Comparison of ENCODE assay signal across 13 cellular contexts in the genomic region with DNA sequence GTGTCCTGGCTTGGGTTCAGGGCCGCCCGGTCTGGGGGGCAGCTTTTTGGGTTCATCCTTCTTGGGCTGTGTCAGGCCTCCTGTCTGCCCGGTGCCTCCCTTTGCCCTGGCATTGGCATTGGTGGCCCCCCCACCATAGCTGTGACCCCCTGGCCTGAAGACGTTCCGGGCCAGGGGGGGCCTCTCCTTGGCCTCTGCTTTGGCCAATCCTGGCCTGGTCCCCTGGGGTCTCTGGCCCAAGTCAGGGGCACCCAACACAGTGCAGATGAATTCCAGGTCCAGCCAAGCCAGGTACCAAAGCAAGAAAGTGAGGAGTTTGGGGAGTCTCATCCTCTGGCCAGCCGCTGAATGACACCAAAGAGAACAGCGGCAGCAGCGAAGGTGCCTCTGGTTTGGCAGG. TPM values are rescaled to one million over a fixed set of nuclear protein-coding genes. Genes with fewer than 3 reads are reported as not detected.
DNase-seq lines count a peak whose midpoint lies in the region; ATAC-seq and TF ChIP-seq lines count a peak whose summit lies in the region.
"Had no signal": no experiment of that assay in that cellular context is flagged by ENCODE, and none has a peak within 500 bp of the region (broad histone marks: within the 10 kb centered on the region; RNA-seq: fewer than 3 reads in every experiment).

No MANE protein-coding gene starts in this region.

- H3K9me3 Mint-ChIP-seq in mesothelial cell of epicardium: no peaks in the 10 kb centered on the region
- H3K9me3 Mint-ChIP-seq: activated T-cell treated with anti-CD3 and anti-CD28 coated beads, Interleukin-2, amount 50 U/mL, for 72 hours had no signal

- CTCF ChIA-PET in IMR-90 (lab: Yijun Ruan, JAX): interaction anchor here (1.0 kb wide), 1 partner anchor 131 kb away, joined by 5 read pairs; no protein-coding TSS in a partner anchor

- H2BK5ac ChIP-seq in IMR-90 (ENCODE audit: low read depth, low read length, poor library complexity, severe bottlenecking): peak overlapping the region; percentile 32

- dilution Hi-C loops in IMR-90 (cut with HindIII; ENCODE audit: low sequenced_read_pairs, unreplicated experiment): no loop called here

- ATAC-seq in IMR-90 (ENCODE audit: low read depth) (no peak; the same call in 1 of the 2 replicates), thoracic aorta (ENCODE audit: insufficient number of reproducible peaks, low FRiP score, low read depth) (no peak), GM18870 (IDR thresholded peaks at IDR 0.05; ENCODE audit: unreplicated experiment) (no peak), HG02642 (IDR thresholded peaks at IDR 0.05; ENCODE audit: poor library complexity, unreplicated experiment) (no peak), GM18907 (IDR thresholded peaks at IDR 0.05; ENCODE audit: unreplicated experiment) (no peak)
- ATAC-seq: activated T-cell treated with anti-CD3 and anti-CD28 coated beads, Interleukin-2, amount 50 U/mL, for 72 hours had no signal

- intact Hi-C loops in IMR-90 (cut with micrococcal nuclease) (loop anchor here (10.0 kb wide), 3 partner anchors 83 to 603 kb away; partner anchors contain the start of gene MMP24OS), dorsolateral prefrontal cortex (cut with DNase I) (loop anchor here in 1 of 2 donors (5.0 kb wide), 1 partner anchor 135 kb away; no protein-coding TSS in a partner anchor)

- peak overlapping the region; percentile 22; the same call in 1 of the 2 replicates for H4K5ac ChIP-seq in IMR-90 (ENCODE audit: low read depth, low read length)

- H3K9ac ChIP-seq in IMR-90 (ENCODE audit: low read depth, low read length): peak overlapping the region; percentile 42

- peaks cover 0 to 10% of the 10 kb centered on the region in 2 experiments; a peak in 2 of 4 replicates for H3K79me1 ChIP-seq in IMR-90 (ENCODE audit: low read depth in 1 of 2, low read length in 2 of 2)

- H3K56ac ChIP-seq in IMR-90 (ENCODE audit: extremely low read depth, insufficient read depth, low read length): peak overlapping the region; percentile 64; the same call in 1 of the 2 replicates

- peak overlapping the region; percentile 41 for H3K14ac ChIP-seq in IMR-90 (replicated peaks; ENCODE audit: low read depth, low read length)

- H3K4me1 ChIP-seq in IMR-90 (ENCODE audit: control insufficient read depth, insufficient read depth, low read length) (peaks cover 9% of the 10 kb centered on the region), thoracic aorta (ENCODE audit: control insufficient read depth in 1 of 2, low read depth in 2 of 2) (peaks cover 3 to 21% of the 10 kb centered on the region in 2 donors)

- no peaks in the 10 kb centered on the region for H3K36me3 Mint-ChIP-seq in mesothelial cell of epicardium

- no peak for TF ChIP-seq POLR2A in IMR-90 (IDR thresholded peaks at IDR 0.05; ENCODE audit: low read depth, low read length)

- no peaks in the 10 kb centered on the region for H3K9me3 ChIP-seq in IMR-90 (ENCODE audit: control insufficient read depth, insufficient read depth, low read length)
- H3K9me3 ChIP-seq in thoracic aorta: no peaks in the 10 kb centered on the region

- in situ Hi-C loops in IMR-90 (cut with MboI; ENCODE audit: low sequenced_read_pairs): loop anchor here (5.0 to 25.0 kb wide), 3 partner anchors 130 to 600 kb away; partner anchors contain the start of genes EDEM2 and NCOA6

- peak overlapping the region; percentile 82 for H2BK120ac ChIP-seq in IMR-90 (ENCODE audit: low read depth, low read length)

- peak overlapping the region; percentile 22; the same call in 1 of the 3 replicates for H2BK15ac ChIP-seq in IMR-90 (ENCODE audit: low read depth, low read length)

- TF ChIP-seq RAD21 in IMR-90 (IDR thresholded peaks at IDR 0.05; ENCODE audit: low read length): no peak

- H3K4me3 ChIP-seq in IMR-90 (ENCODE audit: insufficient read depth, low read depth, low read length) (no peak overlapping the region; the same call in 1 of the 2 replicates), dorsolateral prefrontal cortex (peak overlapping the region in 17 of 59 donors; percentile 2 to 54 (median 26)), thoracic aorta (peak overlapping the region; percentile 66)
- H3K4me3 ChIP-seq: lung had no signal

- no peak for TF ChIP-seq CTCF in IMR-90 (conservative IDR thresholded peaks at IDR 0.05; ENCODE audit: low read depth, low read length)
- TF ChIP-seq CTCF in dorsolateral prefrontal cortex (IDR thresholded peaks at IDR 0.05 in 54 of 56, conservative IDR thresholded peaks at IDR 0.05 in 2 of 56; ENCODE audit: low read depth in 1 of 56, partially characterized antibody in 56 of 56): no peak
- TF ChIP-seq CTCF in mesothelial cell of epicardium (IDR thresholded peaks at IDR 0.05; ENCODE audit: unreplicated experiment): no peak
- TF ChIP-seq CTCF in thoracic aorta (IDR thresholded peaks at IDR 0.05): no peak

- H3K27ac ChIP-seq in IMR-90 (ENCODE audit: insufficient read depth, low read length) (peak overlapping the region; percentile 51; the same call in 1 of the 2 replicates), dorsolateral prefrontal cortex (peak overlapping the region in 33 of 59 donors; percentile 1 to 78 (median 40)), thoracic aorta (peak overlapping the region; percentile 67 to 85)

- H3K36me3 ChIP-seq in IMR-90 (ENCODE audit: control insufficient read depth, insufficient read depth, low read length) (peaks cover 2% of the 10 kb centered on the region; the same call in 1 of the 2 replicates), thoracic aorta (no peaks in the 10 kb centered on the region)

- WGBS in IMR-90 (ENCODE audit: extremely low coverage in 2 of 2, insufficient read length in 1 of 2), 2 experiments: 56% methylated on average over 6 of the region's 8 CpGs; no CpG with 5 or more reads in 1 of the 2 experiments

- H3K27ac Mint-ChIP-seq in mesothelial cell of epicardium: peak overlapping the region; percentile 96
- H3K27ac Mint-ChIP-seq: activated T-cell treated with anti-CD3 and anti-CD28 coated beads, Interleukin-2, amount 50 U/mL, for 72 hours had no signal

- H2AK5ac ChIP-seq in IMR-90 (ENCODE audit: low read depth, low read length): peak overlapping the region; percentile 78

- peak overlapping the region; percentile 43 for H3K4me2 ChIP-seq in IMR-90 (ENCODE audit: low read depth, low read length)

- peak overlapping the region; percentile 71 to 97 for H4K8ac ChIP-seq in IMR-90 (ENCODE audit: low read depth in 2 of 2, low read length in 2 of 2)

- H2BK20ac ChIP-seq in IMR-90 (ENCODE audit: low read depth, low read length): peak overlapping the region; percentile 93

- H3K4ac ChIP-seq in IMR-90 (ENCODE audit: low read depth, low read length): peak overlapping the region; percentile 95

- peaks cover 14% of the 10 kb centered on the region; the same call in 1 of the 2 replicates for H3K9me1 ChIP-seq in IMR-90 (ENCODE audit: insufficient read depth, low read length)

- no TSS peak for BruUV-seq in IMR-90 (replicated peaks; lab: Mats Ljungman, UMichigan)

- H2AFZ ChIP-seq in IMR-90 (replicated peaks; ENCODE audit: low read length, poor library complexity): peak overlapping the region; percentile 86

- peak overlapping the region; percentile 56 for H4K91ac ChIP-seq in IMR-90 (ENCODE audit: insufficient read depth, low read depth, low read length)

- H3K18ac ChIP-seq in IMR-90 (ENCODE audit: low read depth, low read length): peak overlapping the region; percentile 39; the same call in 1 of the 2 replicates

- POLR2A ChIA-PET in IMR-90 (lab: Charles Lee; ENCODE audit: unreplicated experiment): interaction anchor here (0.6 kb wide), 1 partner anchor 153 kb away, joined by 3 read pairs; no protein-coding TSS in a partner anchor

- peaks cover 38% of the 10 kb centered on the region for H3K4me1 Mint-ChIP-seq in mesothelial cell of epicardium

- H3K27me3 ChIP-seq in IMR-90 (ENCODE audit: control insufficient read depth, insufficient read depth, low read length): no peaks in the 10 kb centered on the region
- no peaks in the 10 kb centered on the region for H3K27me3 ChIP-seq in dorsolateral prefrontal cortex
- H3K27me3 ChIP-seq in thoracic aorta (replicated peaks; ENCODE audit: insufficient read depth): no peaks in the 10 kb centered on the region

- H3K27me3 Mint-ChIP-seq in mesothelial cell of epicardium (ENCODE audit: low read depth): no peaks in the 10 kb centered on the region

- peak overlapping the region; percentile 90 for H2AK9ac ChIP-seq in IMR-90 (replicated peaks; ENCODE audit: low read depth, low read length, poor library complexity)

- no peaks in the 10 kb centered on the region for H4K20me1 ChIP-seq in IMR-90 (ENCODE audit: insufficient read depth, low read length)

- peak overlapping the region; percentile 69 for H3K23ac ChIP-seq in IMR-90 (ENCODE audit: low read depth, low read length)

- no peak for DNase-seq in IMR-90
- DNase-seq in dorsolateral prefrontal cortex: no peak
- DNase-seq in mesothelial cell of epicardium (ENCODE audit: low spot score in 2 of 2, unreplicated experiment in 2 of 2): no peak
- no peak for DNase-seq in thoracic aorta (ENCODE audit: low spot score)
- no peak for DNase-seq in stimulated activated CD4-positive, alpha-beta T cell treated with anti-CD3 and anti-CD28 coated beads, Interleukin-4, amount 100 ng/mL, for 4 hours
- DNase-seq: activated T-cell treated with anti-CD3 and anti-CD28 coated beads, Interleukin-2, amount 50 U/mL, for 72 hours; DND-41; MM.1S; NCI-H2107 had no signal

- peak overlapping the region; percentile 52 for H3K4me3 Mint-ChIP-seq in mesothelial cell of epicardium
- H3K4me3 Mint-ChIP-seq: activated T-cell treated with anti-CD3 and anti-CD28 coated beads, Interleukin-2, amount 50 U/mL, for 72 hours had no signal

RNA-seq across cellular contexts. Expression of gene GDF5, which starts 0.4 kb away (rescaled TPM):
- total RNA-seq in IMR-90 (2012; rRNA removed): 27.5 and 32.6 TPM in 2 replicates
- 24.6 and 28.2 TPM in 2 replicates for polyA plus RNA-seq in IMR-90 (2012; rRNA removed)
- 22.5 and 55.7 TPM in 2 replicates for polyA plus RNA-seq in IMR-90 (2012; cell fraction: cytosol; rRNA removed)
- polyA plus RNA-seq in IMR-90 (2012; cell fraction: nucleus; rRNA removed; ENCODE audit: low replicate concordance): 11.2 and 17.2 TPM in 2 replicates
- total RNA-seq in dorsolateral prefrontal cortex: 1 to 10 TPM in 2 of 120 experiments, under 1 TPM in 82, not detected in 36; 0.14 to 1.4 (median 0.32) TPM
- 1.1 to 1.4 TPM (median 1.1 TPM) in 3 replicates for total RNA-seq in mesothelial cell of epicardium
- 1 to 10 TPM in 1 of 2 donors, under 1 TPM in 1; 0.63 to 3.0 TPM for total RNA-seq in thoracic aorta
- total RNA-seq: activated T-cell treated with anti-CD3 and anti-CD28 coated beads, Interleukin-2, amount 50 U/mL, for 72 hours had no signal

RNA-seq across cellular contexts. Expression of gene CEP250, which starts 17.8 kb away (rescaled TPM):
- 35.1 and 38.3 TPM in 2 replicates for total RNA-seq in IMR-90 (2012; rRNA removed)
- polyA plus RNA-seq in IMR-90 (2012; rRNA removed): 22.7 and 23.9 TPM in 2 replicates
- 8.2 and 10.3 TPM in 2 replicates for polyA plus RNA-seq in IMR-90 (2012; cell fraction: cytosol; rRNA removed)
- polyA plus RNA-seq in IMR-90 (2012; cell fraction: nucleus; rRNA removed; ENCODE audit: low replicate concordance): 24.6 and 37.5 TPM in 2 replicates
- total RNA-seq in dorsolateral prefrontal cortex: 10 to 100 TPM; 39.1 to 99.6 (median 61.8) TPM
- total RNA-seq in mesothelial cell of epicardium: 65.5 to 69.6 TPM (median 68.4 TPM) in 3 replicates
- 10 to 100 TPM; 28.7 to 29.2 TPM for total RNA-seq in thoracic aorta

RNA-seq across cellular contexts. Expression of gene UQCC1, which starts 25.8 kb away (rescaled TPM):
- 28.7 and 30.8 TPM in 2 replicates for total RNA-seq in IMR-90 (2012; rRNA removed)
- 35.6 and 36.4 TPM in 2 replicates for polyA plus RNA-seq in IMR-90 (2012; rRNA removed)
- polyA plus RNA-seq in IMR-90 (2012; cell fraction: cytosol; rRNA removed): 20.8 and 26.6 TPM in 2 replicates
- 45.7 and 102 TPM in 2 replicates for polyA plus RNA-seq in IMR-90 (2012; cell fraction: nucleus; rRNA removed; ENCODE audit: low replicate concordance)
- 100 to 1,000 TPM in 84 of 120 experiments, 10 to 100 TPM in 36; 73.3 to 141 (median 107) TPM for total RNA-seq in dorsolateral prefrontal cortex
- 51.5 to 65.3 TPM (median 65.0 TPM) in 3 replicates for total RNA-seq in mesothelial cell of epicardium
- total RNA-seq in thoracic aorta: 10 to 100 TPM; 32.7 to 38.0 TPM
